22 cellular contexts compared by ENCODE assay signal in the genomic region with DNA sequence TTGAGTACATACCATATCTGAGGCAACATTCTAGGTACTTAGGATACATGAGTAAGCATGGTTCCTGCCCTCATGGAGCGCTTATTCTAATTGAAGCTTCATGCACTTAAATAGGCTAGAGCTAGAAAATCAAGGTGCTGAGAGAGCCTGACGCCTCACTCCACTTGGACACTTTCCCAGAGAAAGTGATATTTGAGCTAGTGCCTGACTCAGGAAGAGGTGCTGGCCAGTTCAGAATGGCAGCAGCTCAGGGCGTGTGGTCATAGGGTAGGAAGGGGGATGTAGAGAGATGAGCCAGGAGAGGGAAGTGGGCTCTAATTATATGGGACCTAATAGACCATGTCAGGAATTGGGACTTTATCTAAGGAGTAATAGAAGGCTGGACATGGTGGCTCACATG. TPM values are rescaled to one million over a fixed set of nuclear protein-coding genes. Genes with fewer than 3 reads are reported as not detected.
DNase-seq lines count a peak whose midpoint lies in the region; ATAC-seq and TF ChIP-seq lines count a peak whose summit lies in the region.
"Had no signal": no experiment of that assay in that cellular context is flagged by ENCODE, and none has a peak within 500 bp of the region (broad histone marks: within the 10 kb centered on the region; RNA-seq: fewer than 3 reads in every experiment).

No MANE protein-coding gene starts in this region.

- H3K36me3 ChIP-seq in psoas muscle (ENCODE audit: insufficient read depth in 1 of 2, low read depth in 1 of 2) (peaks cover 3 to 74% of the 10 kb centered on the region in 2 donors), right lobe of liver (peaks cover 0 to 18% (median 3%) of the 10 kb centered on the region in 4 donors)

- 36 to 64% (median 46%) methylated on average over 3 of the region's 3 CpGs for WGBS in psoas muscle, 3 donors
- WGBS in right lobe of liver (ENCODE audit: insufficient coverage, low coverage, low lambda C conversion rate, missing lambda C conversion rate) = 68% methylated on average over 3 of the region's 3 CpGs

- ATAC-seq in psoas muscle (peak; percentile 91 to 95 (median 94)), right lobe of liver (no peak), HG03159 (IDR thresholded peaks at IDR 0.05; ENCODE audit: unreplicated experiment) (no peak)
- ATAC-seq: esophagus mucosa, Panc1, SK-N-SH treated with all-trans-retinoic acid at 6 μM for 48 hours had no signal

- DNase-seq in NCI-H2196 (lab: John Stamatoyannopoulos, UW; ENCODE audit: unreplicated experiment) (peak; percentile 7), NCI-H2196 treated with DMSO at 0.1 percent for 48 hours (lab: John Stamatoyannopoulos, UW; ENCODE audit: unreplicated experiment) (no peak), RPMI7951 (ENCODE audit: low read depth) (peak; percentile 29), fibroblast of mammary gland (ENCODE audit: low read depth) (peak; percentile 72), psoas muscle (peak in 1 of 2 donors; percentile 70), HEK293T (ENCODE audit: extremely low spot score) (no peak), right lobe of liver (no peak)
- DNase-seq: 8988T; activated CD4-positive, CD25-positive, alpha-beta regulatory T cell treated with anti-CD3 and anti-CD28 coated beads, Interleukin-2, amount 50 U/mL, for 72 hours; activated naive CD8-positive, alpha-beta T cell treated with anti-CD3 and anti-CD28 coated beads, Interleukin-2, amount 10 ng/mL, durations not matched to agents 7 days and 5 days; CD4-positive, alpha-beta memory T cell; central memory CD4-positive, alpha-beta T cell; NCI-H2029; stimulated activated naive CD4-positive, alpha-beta T cell treated with Interleukin-2 at 50 U/mL for 16 hours; T1000; transverse colon had no signal

- H3K27me3 ChIP-seq in psoas muscle (ENCODE audit: insufficient read depth in 3 of 3, low read length in 2 of 3) (no peaks in the 10 kb centered on the region), right lobe of liver (no peaks in the 10 kb centered on the region)
- H3K27me3 ChIP-seq: transverse colon had no signal

- TF ChIP-seq POLR2A in right lobe of liver (IDR thresholded peaks at IDR 0.05) = no peak

- no peak overlapping the region for H3K4me3 ChIP-seq in fibroblast of mammary gland (ENCODE audit: control insufficient read depth, low read depth, low read length)
- H3K4me3 ChIP-seq in psoas muscle = no peak overlapping the region
- H3K4me3 ChIP-seq in right lobe of liver = no peak overlapping the region
- H3K4me3 ChIP-seq: transverse colon had no signal

- peaks cover 11% of the 10 kb centered on the region for H3K4me1 ChIP-seq in psoas muscle
- no peaks in the 10 kb centered on the region for H3K4me1 ChIP-seq in right lobe of liver
- H3K4me1 ChIP-seq: transverse colon had no signal

- H3K27ac ChIP-seq in psoas muscle (peak overlapping the region; percentile 41), right lobe of liver (no peak overlapping the region)
- H3K27ac ChIP-seq: transverse colon had no signal

- TF ChIP-seq CTCF in fibroblast of mammary gland (conservative IDR thresholded peaks at IDR 0.05; ENCODE audit: control insufficient read depth, insufficient read depth, low read depth, low read length) = no peak
- no peak for TF ChIP-seq CTCF in psoas muscle (IDR thresholded peaks at IDR 0.05)
- no peak for TF ChIP-seq CTCF in right lobe of liver (IDR thresholded peaks at IDR 0.05)

- H3K9me3 ChIP-seq in psoas muscle (no peaks in the 10 kb centered on the region), right lobe of liver (no peaks in the 10 kb centered on the region)
- H3K9me3 ChIP-seq: transverse colon had no signal

- intact Hi-C loops in psoas muscle (cut with DNase I) (no loop called here), right lobe of liver (cut with DNase I) (no loop called here)

- POLR2A ChIA-PET in HEK293T (lab: Yijun Ruan, JAX) = interaction anchor here (0.9 kb wide), 1 partner anchor 32 kb away, joined by 3 read pairs; no protein-coding TSS in a partner anchor

- CTCF ChIA-PET in HEK293T (lab: Yijun Ruan, JAX) = no interaction called here

TF ChIP-seq in HEK293T, 16 proteins besides CTCF, POLR2A, EP300 and RAD21:
- TF ChIP-seq FOXM1 (IDR thresholded peaks at IDR 0.05; ENCODE audit: borderline replicate concordance) (no peak), ARNT (IDR thresholded peaks at IDR 0.05) (no peak), BHLHE40 (IDR thresholded peaks at IDR 0.05; ENCODE audit: borderline replicate concordance) (no peak), LEF1 (IDR thresholded peaks at IDR 0.05; ENCODE audit: borderline replicate concordance) (no peak), ELF4 (IDR thresholded peaks at IDR 0.05) (no peak), CTBP1 (IDR thresholded peaks at IDR 0.05; ENCODE audit: borderline replicate concordance) (no peak), NFRKB (IDR thresholded peaks at IDR 0.05) (no peak), SP1 (IDR thresholded peaks at IDR 0.05) (no peak), L3MBTL2 (conservative IDR thresholded peaks at IDR 0.05) (no peak), ZNF384 (IDR thresholded peaks at IDR 0.05) (no peak), FOXA1 (IDR thresholded peaks at IDR 0.05) (no peak), HDGF (IDR thresholded peaks at IDR 0.05; ENCODE audit: borderline replicate concordance) (no peak), FOXK2 (IDR thresholded peaks at IDR 0.05) (no peak), TARDBP (IDR thresholded peaks at IDR 0.05) (no peak), SUZ12 (IDR thresholded peaks at IDR 0.05) (no peak)
- TF ChIP-seq, protein P1, sequence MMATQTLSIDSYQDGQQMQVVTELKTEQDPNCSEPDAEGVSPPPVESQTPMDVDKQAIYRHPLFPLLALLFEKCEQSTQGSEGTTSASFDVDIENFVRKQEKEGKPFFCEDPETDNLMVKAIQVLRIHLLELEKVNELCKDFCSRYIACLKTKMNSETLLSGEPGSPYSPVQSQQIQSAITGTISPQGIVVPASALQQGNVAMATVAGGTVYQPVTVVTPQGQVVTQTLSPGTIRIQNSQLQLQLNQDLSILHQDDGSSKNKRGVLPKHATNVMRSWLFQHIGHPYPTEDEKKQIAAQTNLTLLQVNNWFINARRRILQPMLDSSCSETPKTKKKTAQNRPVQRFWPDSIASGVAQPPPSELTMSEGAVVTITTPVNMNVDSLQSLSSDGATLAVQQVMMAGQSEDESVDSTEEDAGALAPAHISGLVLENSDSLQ (IDR thresholded peaks at IDR 0.05) = no peak

RNA-seq across cellular contexts. Expression of a gene that starts 33.3 kb away (rescaled TPM):
- total RNA-seq in RPMI7951 (2014; rRNA removed; shearing (Covaris generic)) = 34.2 and 42.8 TPM in 2 replicates
- 1 to 10 TPM; 4.9 to 9.1 (median 8.0) TPM for total RNA-seq in psoas muscle
- 1 to 10 TPM; 3.9 to 7.3 (median 4.4) TPM for polyA plus RNA-seq in psoas muscle
- 10 to 100 TPM in 1 of 6 experiments, 1 to 10 TPM in 5; 2.4 to 12.6 (median 5.4) TPM for total RNA-seq in right lobe of liver

RNA-seq across cellular contexts. Expression of a gene that starts 35.2 kb away (rescaled TPM):
- 10.9 and 11.3 TPM in 2 replicates for total RNA-seq in RPMI7951 (2014; rRNA removed; shearing (Covaris generic))
- total RNA-seq in psoas muscle (100 to 1,000 TPM in 3 of 4 donors, 10 to 100 TPM in 1; 96.2 to 236 (median 171) TPM), right lobe of liver (1 to 10 TPM in 4 of 6 experiments, under 1 TPM in 2; 0.81 to 8.5 (median 3.0) TPM)
- polyA plus RNA-seq in psoas muscle = 10 to 100 TPM; 71.2 to 88.7 (median 81.4) TPM
- total RNA-seq: activated naive CD8-positive, alpha-beta T cell treated with anti-CD3 and anti-CD28 coated beads, Interleukin-2, amount 10 ng/mL, durations not matched to agents 7 days and 5 days; CD4-positive, alpha-beta memory T cell; mononuclear cell had no signal
- polyA plus RNA-seq: CD4-positive, alpha-beta memory T cell; IgD-negative memory B cell had no signal

RNA-seq across cellular contexts. Expression of a gene that starts 47.0 kb away (rescaled TPM):
- 41.7 and 44.6 TPM in 2 replicates for total RNA-seq in RPMI7951 (2014; rRNA removed; shearing (Covaris generic))
- total RNA-seq in psoas muscle (10 to 100 TPM in 1 of 4 donors, 1 to 10 TPM in 3; 1.8 to 11.7 (median 5.5) TPM), right lobe of liver (1 to 10 TPM; 1.2 to 5.9 (median 3.5) TPM)
- polyA plus RNA-seq in psoas muscle = 1 to 10 TPM; 3.1 to 7.9 (median 6.4) TPM

RNA-seq across cellular contexts. Expression of a gene that starts 47.0 kb away (rescaled TPM):
- total RNA-seq in RPMI7951 (2014; rRNA removed; shearing (Covaris generic)) = 38.6 and 58.3 TPM in 2 replicates
- under 1 TPM in 3 of 4 donors, not detected in 1; 0.15 to 0.59 (median 0.52) TPM for total RNA-seq in psoas muscle
- under 1 TPM; 0.17 to 0.20 (median 0.17) TPM for polyA plus RNA-seq in psoas muscle
- total RNA-seq in right lobe of liver = 1 to 10 TPM in 4 of 6 experiments, under 1 TPM in 2; 0.24 to 2.6 (median 1.8) TPM

Comparison
In these comparisons a context has a peak if more than half of its experiments do, and no peak if none do; other contexts are left out.
1. DNase-seq: peak in NCI-H2196 (single experiment), RPMI7951 (single experiment) and fibroblast of mammary gland (single experiment); none in NCI-H2196 treated with DMSO at 0.1 percent for 48 hours (single experiment), HEK293T (single experiment) and right lobe of liver (0 of 3).
2. ATAC-seq: peak in psoas muscle (4 of 4); none in right lobe of liver (0 of 4) and HG03159 (single experiment).